Comparison of ENCODE assay signal across 28 cellular contexts in genomic region chr2:170305711-170306110, GRCh38.
"Had no signal": no experiment of that assay in that cellular context is flagged by ENCODE, and none has a peak within 500 bp of the region (broad histone marks: within the 10 kb centered on the region; RNA-seq: fewer than 3 reads in every experiment).

No MANE protein-coding gene starts in this region.

- H3K4me3 Mint-ChIP-seq: immature natural killer cell; memory B cell; naive thymus-derived CD8-positive, alpha-beta T cell; nephron; neural crest cell; stimulated activated effector memory CD8-positive, alpha-beta T cell treated with anti-CD3 and anti-CD28 coated beads, Interleukin-12 subunit alpha, Interleukin-12 subunit beta, amount 100 ng/mL, for 72 hours; stimulated activated naive CD8-positive, alpha-beta T cell treated with anti-CD3 and anti-CD28 coated beads, Interleukin-15, Interleukin-2, amounts not matched to agents 100 ng/mL and 50 ng/mL, for 24 hours; type B pancreatic cell had no signal

- H3K27ac Mint-ChIP-seq: immature natural killer cell; memory B cell; naive thymus-derived CD8-positive, alpha-beta T cell; nephron; stimulated activated effector memory CD8-positive, alpha-beta T cell treated with anti-CD3 and anti-CD28 coated beads, Interleukin-12 subunit alpha, Interleukin-12 subunit beta, amount 100 ng/mL, for 72 hours; stimulated activated naive CD8-positive, alpha-beta T cell treated with anti-CD3 and anti-CD28 coated beads, Interleukin-15, Interleukin-2, amounts not matched to agents 100 ng/mL and 50 ng/mL, for 24 hours; type B pancreatic cell had no signal

- H3K36me3 Mint-ChIP-seq: immature natural killer cell; memory B cell; naive thymus-derived CD8-positive, alpha-beta T cell; stimulated activated effector memory CD8-positive, alpha-beta T cell treated with anti-CD3 and anti-CD28 coated beads, Interleukin-12 subunit alpha, Interleukin-12 subunit beta, amount 100 ng/mL, for 72 hours; type B pancreatic cell had no signal

- ATAC-seq: naive thymus-derived CD8-positive, alpha-beta T cell; pancreas; right cardiac atrium; sciatic nerve; stimulated activated effector memory CD8-positive, alpha-beta T cell treated with anti-CD3 and anti-CD28 coated beads, Interleukin-12 subunit alpha, Interleukin-12 subunit beta, amount 100 ng/mL, for 72 hours had no signal

- H3K27me3 Mint-ChIP-seq: memory B cell had no signal

- H3K27ac ChIP-seq: left ventricle myocardium inferior, pancreas, prostate gland, skin epidermis, spleen, suprapubic skin, thoracic aorta, tibial artery, uterus had no signal

- H3K4me3 ChIP-seq: left ventricle myocardium inferior, lung, pancreas, prostate gland, skin epidermis, spleen, suprapubic skin, thoracic aorta, tibial artery, uterus had no signal

- H3K9me3 ChIP-seq: left ventricle myocardium inferior, pancreas, prostate gland, spleen, suprapubic skin, thoracic aorta, tibial artery, uterus had no signal

- H3K36me3 ChIP-seq: left ventricle myocardium inferior, pancreas, prostate gland, spleen, suprapubic skin, thoracic aorta, tibial artery, uterus had no signal

- H3K4me1 ChIP-seq: left ventricle myocardium inferior, prostate gland, spleen, suprapubic skin, tibial artery, uterus had no signal

- H3K9me3 Mint-ChIP-seq: immature natural killer cell; memory B cell; naive thymus-derived CD8-positive, alpha-beta T cell; nephron; neural crest cell; stimulated activated effector memory CD8-positive, alpha-beta T cell treated with anti-CD3 and anti-CD28 coated beads, Interleukin-12 subunit alpha, Interleukin-12 subunit beta, amount 100 ng/mL, for 72 hours; stimulated activated naive CD8-positive, alpha-beta T cell treated with anti-CD3 and anti-CD28 coated beads, Interleukin-15, Interleukin-2, amounts not matched to agents 100 ng/mL and 50 ng/mL, for 24 hours; type B pancreatic cell had no signal

- H3K4me1 Mint-ChIP-seq: memory B cell; naive thymus-derived CD8-positive, alpha-beta T cell; nephron; stimulated activated effector memory CD8-positive, alpha-beta T cell treated with anti-CD3 and anti-CD28 coated beads, Interleukin-12 subunit alpha, Interleukin-12 subunit beta, amount 100 ng/mL, for 72 hours had no signal

- DNase-seq: hypothalamus; immature natural killer cell; kidney; left ventricle myocardium inferior; midbrain; naive thymus-derived CD8-positive, alpha-beta T cell; nucleus accumbens; pancreas; posterior cingulate gyrus; retina; right cardiac atrium; spleen; stimulated activated CD4-positive, alpha-beta T cell treated with anti-CD3 and anti-CD28 coated beads, Interleukin-4, amount 100 ng/mL, for 24 hours; stimulated activated naive CD4-positive, alpha-beta T cell; tibial artery; uterus had no signal

- H3K27me3 ChIP-seq: pancreas, spleen, suprapubic skin, tibial artery, uterus had no signal
